ENCODE assay signal across 1 cellular context in the genomic region with DNA sequence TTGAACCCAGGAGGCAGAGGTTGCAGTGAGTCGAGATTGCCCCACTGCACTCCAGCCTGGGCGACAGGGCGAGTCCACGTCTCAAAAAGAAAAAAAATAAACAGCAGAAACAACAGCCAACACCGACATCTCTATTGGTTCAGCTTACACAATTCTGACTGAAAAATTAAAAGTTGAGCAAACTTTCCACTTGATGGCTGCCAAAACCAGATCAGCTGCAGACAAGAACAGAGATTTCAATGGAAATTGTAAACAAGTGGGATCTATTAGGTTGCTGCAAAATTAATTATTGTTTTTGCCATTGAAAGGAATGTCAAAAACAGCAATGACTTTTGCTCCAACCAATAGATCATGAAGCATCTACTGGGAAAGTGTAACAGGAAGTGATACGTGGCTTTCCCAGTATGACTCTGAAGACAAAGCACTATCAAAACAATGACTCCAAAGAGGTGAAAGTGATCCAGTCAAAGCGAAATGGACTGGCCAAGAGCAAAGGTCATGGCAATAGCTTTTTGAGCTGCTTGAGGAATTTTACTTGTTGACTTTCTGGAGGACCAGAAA.
TF ChIP-seq lines count a peak whose summit lies in the region.

No MANE protein-coding gene starts in this region.

TF ChIP-seq in IMR-90, 13 proteins besides CTCF, POLR2A, EP300 and RAD21 (continued from another document):
- TF ChIP-seq MXI1 (IDR thresholded peaks at IDR 0.05; ENCODE audit: borderline replicate concordance, low read depth, low read length): no peak
- TF ChIP-seq MAFK (IDR thresholded peaks at IDR 0.05; ENCODE audit: low read depth, low read length): no peak
- TF ChIP-seq CHD1 (IDR thresholded peaks at IDR 0.05; ENCODE audit: low read depth, low read length): no peak
- no peak for TF ChIP-seq MAZ (IDR thresholded peaks at IDR 0.05; ENCODE audit: borderline replicate concordance, low read depth, low read length)
TF ChIP-seq in IMR-90: peak in this region for 0.
